17 cellular contexts compared by ENCODE assay signal in the genomic region with DNA sequence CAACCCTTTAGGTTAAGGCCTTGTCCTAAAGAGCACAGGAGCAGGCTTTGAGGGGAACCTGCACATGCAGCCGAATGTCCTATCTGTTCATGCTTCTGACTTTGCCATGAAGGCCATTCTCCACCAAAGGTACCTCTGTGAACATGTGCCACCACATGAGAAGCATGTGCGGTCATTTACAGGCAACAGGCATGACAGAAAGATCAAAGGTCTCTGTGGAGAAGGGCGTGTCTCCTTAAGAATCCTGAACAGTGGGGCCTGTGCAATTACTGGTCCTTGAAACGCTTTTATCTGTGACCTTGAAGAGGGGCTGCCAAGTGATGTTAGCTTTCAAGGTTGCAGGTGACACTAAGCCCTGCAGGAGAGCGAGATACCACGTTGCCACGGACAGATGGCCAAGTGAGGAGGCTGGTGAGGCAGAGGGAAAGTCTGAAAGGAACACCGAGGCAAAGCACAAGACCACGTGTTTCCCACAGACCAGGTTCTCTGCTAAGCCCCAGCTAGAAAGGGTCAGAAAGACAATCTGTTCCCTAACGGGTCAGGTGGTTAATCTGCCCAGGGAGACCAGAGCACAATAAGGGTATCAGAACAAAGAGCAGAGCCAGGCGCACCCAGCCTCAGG. TPM values are rescaled to one million over a fixed set of nuclear protein-coding genes. Genes with fewer than 3 reads are reported as not detected.
DNase-seq lines count a peak whose midpoint lies in the region; TF ChIP-seq lines count a peak whose summit lies in the region.
"Had no signal": no experiment of that assay in that cellular context is flagged by ENCODE, and none has a peak within 500 bp of the region (broad histone marks: within the 10 kb centered on the region; RNA-seq: fewer than 3 reads in every experiment).

No MANE protein-coding gene starts in this region.

- H3K4me2 ChIP-seq in neuronal stem cell (ENCODE audit: insufficient read depth, low read length, poor library complexity, severe bottlenecking), result no peak overlapping the region
- H3K4me2 ChIP-seq: GM23338 had no signal

- H3K36me3 ChIP-seq in WERI-Rb-1 (no peaks in the 10 kb centered on the region), neuronal stem cell (replicated peaks in 1 of 2; ENCODE audit: control insufficient read depth in 2 of 2, insufficient read depth in 2 of 2, low read length in 2 of 2) (no peaks in the 10 kb centered on the region)

- H3K27ac ChIP-seq in WERI-Rb-1, result peak overlapping the region; percentile 71
- H3K27ac ChIP-seq in neuronal stem cell (replicated peaks; ENCODE audit: low read length), result peak overlapping the region; percentile 3
- H3K27ac ChIP-seq: HL-60 had no signal

- TF ChIP-seq CTCF in WERI-Rb-1 (IDR thresholded peaks at IDR 0.05; ENCODE audit: low read depth, low read length), result no peak

- H2BK120ac ChIP-seq in neuronal stem cell (ENCODE audit: low read depth, low read length), result no peak overlapping the region

- no peaks in the 10 kb centered on the region for H3K9me3 ChIP-seq in WERI-Rb-1 (ENCODE audit: severe bottlenecking)
- no peaks in the 10 kb centered on the region for H3K9me3 ChIP-seq in neuronal stem cell (replicated peaks in 1 of 2; ENCODE audit: control insufficient read depth in 2 of 2, insufficient read depth in 1 of 2, low read depth in 1 of 2, low read length in 2 of 2)

- H2BK12ac ChIP-seq in neuronal stem cell (ENCODE audit: low read length), result no peak overlapping the region

- no peaks in the 10 kb centered on the region for H3K79me1 ChIP-seq in neuronal stem cell (ENCODE audit: low read depth, low read length)

- DNase-seq in DMS79 treated with DMSO at 0.1 percent for 48 hours (lab: John Stamatoyannopoulos, UW), result peak; percentile 79
- DNase-seq in NCI-H187 treated with DMSO at 0.1 percent for 48 hours (lab: John Stamatoyannopoulos, UW), result peak; percentile 78
- peak; percentile 81 for DNase-seq in WERI-Rb-1
- no peak for DNase-seq in neuronal stem cell (ENCODE audit: low spot score)
- DNase-seq in kidney glomerular epithelial cell (lab: John Stamatoyannopoulos, UW), result no peak
- DNase-seq in mesenteric fat pad (ENCODE audit: low spot score), result no peak
- no peak for DNase-seq in kidney tubule cell (ENCODE audit: low spot score)
- DNase-seq: CD8-positive, alpha-beta T cell; DND-41; KBM-7; NCI-H146; NCI-H446 treated with DMSO at 0.1 percent for 48 hours had no signal

- H3K27me3 ChIP-seq in WERI-Rb-1 (ENCODE audit: insufficient read depth, low read depth, severe bottlenecking) (no peaks in the 10 kb centered on the region), neuronal stem cell (ENCODE audit: control insufficient read depth in 3 of 3, insufficient read depth in 3 of 3, low read depth in 1 of 3, low read length in 3 of 3) (peaks cover 0 to 64% (median 0%) of the 10 kb centered on the region in 3 experiments)

- no peak overlapping the region for H4K91ac ChIP-seq in neuronal stem cell (ENCODE audit: low read depth, low read length, poor library complexity)

- no peak overlapping the region for H2AFZ ChIP-seq in neuronal stem cell (ENCODE audit: low read length)
- H2AFZ ChIP-seq: GM23338 had no signal

- H3K14ac ChIP-seq in neuronal stem cell (ENCODE audit: low read length), result no peak overlapping the region

- no peak overlapping the region for H3K18ac ChIP-seq in neuronal stem cell (ENCODE audit: low read length)

- no CpG with 5 or more reads among the region's 11 CpGs for WGBS in neuronal stem cell (ENCODE audit: extremely low coverage in 2 of 2, insufficient read length in 2 of 2, insufficient replicate concordance in 1 of 2), 2 donors

- H3K4me3 ChIP-seq in WERI-Rb-1 (ENCODE audit: low read depth, low read length) (no peak overlapping the region), neuronal stem cell (ENCODE audit: low read length in 2 of 2) (no peak overlapping the region)
- H3K4me3 ChIP-seq: GM12878, GM23338 had no signal

- no peak overlapping the region for H3K23ac ChIP-seq in neuronal stem cell (ENCODE audit: low read depth, low read length, poor library complexity)

- H3K4me1 ChIP-seq in neuronal stem cell (ENCODE audit: control insufficient read depth in 2 of 2, insufficient read depth in 1 of 2, low read depth in 1 of 2, low read length in 2 of 2), result peaks cover 11 to 13% of the 10 kb centered on the region in 2 donors

- no peak overlapping the region for H2AK5ac ChIP-seq in neuronal stem cell (ENCODE audit: low read depth, low read length)

- no peak overlapping the region for H4K8ac ChIP-seq in neuronal stem cell (ENCODE audit: low read depth, low read length)

- no peak overlapping the region for H3K4ac ChIP-seq in neuronal stem cell (ENCODE audit: low read length)

- peak overlapping the region; percentile 6 for H2BK15ac ChIP-seq in neuronal stem cell (ENCODE audit: low read length)

- H3K9ac ChIP-seq in neuronal stem cell (ENCODE audit: low read depth, low read length, poor library complexity), result no peak overlapping the region

- H2BK5ac ChIP-seq in neuronal stem cell (ENCODE audit: low read length), result no peak overlapping the region

RNA-seq across cellular contexts. Expression of a gene that starts 19.5 kb away (rescaled TPM):
- polyA plus RNA-seq in neuronal stem cell (2013, experiment 1 of 2), result 0.81 TPM
- 0.64 TPM for polyA plus RNA-seq in neuronal stem cell (2013, experiment 2 of 2)
- 3.4 TPM for total RNA-seq in mesenteric fat pad
- total RNA-seq: SK-MEL-5 had no signal
- polyA plus RNA-seq: AG04450 had no signal

Comparison
In these comparisons a context has a peak if more than half of its experiments do, and no peak if none do; other contexts are left out.
1. DNase-seq: peak in DMS79 treated with DMSO at 0.1 percent for 48 hours (single experiment), NCI-H187 treated with DMSO at 0.1 percent for 48 hours (single experiment) and WERI-Rb-1 (single experiment); none in neuronal stem cell (single experiment), kidney glomerular epithelial cell (single experiment), mesenteric fat pad (single experiment) and kidney tubule cell (single experiment).